Comparison of ENCODE assay signal across 1 cellular context in genomic region chr11:65116370-65117205, GRCh38.
TF ChIP-seq lines count a peak whose summit lies in the region.

No MANE protein-coding gene starts in this region.

TF ChIP-seq in K562, 482 proteins besides CTCF, POLR2A, EP300 and RAD21 (continued from another document and continues in another):
- TF ChIP-seq TCFL5 (CRISPR knock-in tag; conservative IDR thresholded peaks at IDR 0.05) (no peak), FOXP4 (CRISPR knock-in tag; IDR thresholded peaks at IDR 0.05; ENCODE audit: borderline replicate concordance) (peak; percentile 95), ZNF280A (IDR thresholded peaks at IDR 0.05; ENCODE audit: low read depth, partially characterized antibody) (no peak), HOMEZ (CRISPR knock-in tag; IDR thresholded peaks at IDR 0.05) (no peak), IRF2 (CRISPR knock-in tag; IDR thresholded peaks at IDR 0.05) (no peak), ZBTB40 (IDR thresholded peaks at IDR 0.05) (no peak), ZBTB40 (CRISPR knock-in tag; IDR thresholded peaks at IDR 0.05) (peak; percentile 32; the same call in 1 of the 2 replicates), ZNF592 (IDR thresholded peaks at IDR 0.05) (0 out of 2 replicates have a peak, but pooled peaks have one; percentile 61), IFI16 (CRISPR knock-in tag; IDR thresholded peaks at IDR 0.05) (no peak), MXD1 (CRISPR knock-in tag; IDR thresholded peaks at IDR 0.05; ENCODE audit: borderline replicate concordance, poor library complexity, severe bottlenecking) (no peak), HMG20A (CRISPR knock-in tag; conservative IDR thresholded peaks at IDR 0.05) (no peak), ZBTB33 (CRISPR knock-in tag; IDR thresholded peaks at IDR 0.05) (peak; percentile 14), ZNF316 (IDR thresholded peaks at IDR 0.05) (no peak), ID3 (CRISPR knock-in tag; IDR thresholded peaks at IDR 0.05) (no peak), ID3 (tag; IDR thresholded peaks at IDR 0.05) (no peak), TCF7 (IDR thresholded peaks at IDR 0.05; ENCODE audit: borderline replicate concordance) (no peak), ETV6 (IDR thresholded peaks at IDR 0.05; ENCODE audit: borderline replicate concordance in 1 of 2, low read depth in 2 of 2, low read length in 1 of 2) (no peak), ETV6 (CRISPR knock-in tag; IDR thresholded peaks at IDR 0.05; ENCODE audit: borderline replicate concordance) (peak; percentile 80; the same call in 1 of the 2 replicates), TARDBP (IDR thresholded peaks at IDR 0.05) (no peak), RNF219 (CRISPR knock-in tag; IDR thresholded peaks at IDR 0.05) (no peak), HMG20B (CRISPR knock-in tag; IDR thresholded peaks at IDR 0.05) (0 out of 2 replicates have a peak, but pooled peaks have one; percentile 33), ZNF140 (CRISPR knock-in tag; IDR thresholded peaks at IDR 0.05) (no peak), TEAD1 (CRISPR knock-in tag; IDR thresholded peaks at IDR 0.05) (no peak), FUS (optimal IDR thresholded peaks at IDR 0.05; ENCODE audit: low read depth, low read length) (peak; percentile 11), ZNF146 (CRISPR knock-in tag; IDR thresholded peaks at IDR 0.05; ENCODE audit: unreplicated experiment) (no peak), CSDE1 (IDR thresholded peaks at IDR 0.05) (no peak), E2F6 (IDR thresholded peaks at IDR 0.05; ENCODE audit: borderline replicate concordance in 1 of 2, extremely low read depth in 1 of 2, insufficient read depth in 1 of 2, insufficient read length in 1 of 2, low read depth in 1 of 2, low read length in 1 of 2, poor library complexity in 1 of 2, severe bottlenecking in 1 of 2) (peak; percentile 43 to 90), RUNX1 (IDR thresholded peaks at IDR 0.05; ENCODE audit: low read depth) (no peak)
